In the genomic region with DNA sequence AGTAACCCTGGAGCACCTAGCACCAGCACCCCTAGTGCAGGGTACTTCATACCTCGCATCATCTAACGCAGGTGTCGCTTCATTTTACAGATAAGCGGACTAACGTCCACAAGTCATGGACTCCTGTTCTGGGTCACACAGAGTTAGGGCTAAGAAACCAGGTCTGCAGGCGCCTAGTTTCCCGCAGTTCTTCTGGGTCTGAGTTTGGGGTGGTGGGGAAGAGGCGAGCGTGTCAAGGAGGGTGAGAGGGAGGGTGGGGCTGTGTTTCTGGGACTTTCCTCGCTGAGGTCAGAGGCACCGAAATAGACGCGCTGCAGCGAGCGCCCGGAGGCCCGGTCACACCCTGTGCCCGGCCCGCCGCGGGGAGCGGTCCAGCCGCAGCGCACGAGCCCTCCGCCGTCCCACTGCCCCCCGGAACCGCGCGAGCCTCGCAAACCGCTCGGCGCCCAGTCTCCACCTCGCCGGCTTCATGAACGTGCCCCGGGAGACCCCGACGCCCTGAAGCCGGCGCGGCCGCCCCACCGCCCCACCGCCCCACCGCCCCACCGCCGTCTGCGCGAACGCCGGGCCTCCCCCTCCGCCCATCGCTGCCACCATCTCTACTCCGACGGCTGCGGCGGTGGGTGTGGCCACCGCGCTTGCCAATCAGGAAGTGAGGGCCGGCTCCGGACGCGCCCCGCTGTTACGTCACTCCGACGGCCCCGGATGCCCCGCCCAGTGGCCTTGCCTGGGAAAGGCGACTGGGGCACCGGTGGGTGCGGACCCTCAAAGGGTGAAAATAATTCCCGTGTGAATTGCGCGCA, we compare ENCODE assay signal across 8 cellular contexts. TPM values are rescaled to one million over a fixed set of nuclear protein-coding genes. Genes with fewer than 3 reads are reported as not detected.
DNase-seq lines count a peak whose midpoint lies in the region; TF ChIP-seq lines count a peak whose summit lies in the region.

No MANE protein-coding gene starts in this region.

- H3K9ac ChIP-seq in GM23248 (peak overlapping the region; percentile 86), Loucy (ENCODE audit: low read depth, low read length, poor library complexity, severe bottlenecking) (peak overlapping the region; percentile 88), SK-N-SH (no peak overlapping the region)

- peaks cover 32% of the 10 kb centered on the region for H3F3A ChIP-seq in GM23248 (ENCODE audit: insufficient read depth)
- no peaks in the 10 kb centered on the region for H3F3A ChIP-seq in Loucy (ENCODE audit: low read depth)
- H3F3A ChIP-seq in SK-N-SH (replicated peaks; ENCODE audit: insufficient read depth), result peaks cover 10% of the 10 kb centered on the region

- WGBS in GM23248 (ENCODE audit: low coverage in 1 of 2, low lambda C conversion rate in 2 of 2, missing lambda C conversion rate in 2 of 2), 2 experiments, result 7 to 17% methylated on average over 21 to 59 of the region's 78 CpGs
- 31% methylated on average over 25 of the region's 78 CpGs for WGBS in SK-N-SH (ENCODE audit: low lambda C conversion rate)
- WGBS in testis, 2 donors, result 3 to 21% methylated on average over 16 to 72 of the region's 78 CpGs

- H3K27me3 Mint-ChIP-seq in activated naive CD4-positive, alpha-beta T cell treated with anti-CD3 and anti-CD28 coated beads, Interleukin-2, amount 50 U/mL, for 24 hours, result no peaks in the 10 kb centered on the region

- no peaks in the 10 kb centered on the region for H3K9me3 Mint-ChIP-seq in activated naive CD4-positive, alpha-beta T cell treated with anti-CD3 and anti-CD28 coated beads, Interleukin-2, amount 50 U/mL, for 24 hours

- H3K4me3 ChIP-seq in GM23248 (peak overlapping the region; percentile 64), Loucy (ENCODE audit: low read length, poor library complexity, severe bottlenecking) (peak overlapping the region; percentile 80), SK-N-SH (ENCODE audit: low read depth in 2 of 2, low read length in 1 of 2) (peak overlapping the region; percentile 38 to 47; a peak in 3 of 4 replicates), osteoblast (ENCODE audit: insufficient read depth, low read length) (peak overlapping the region; percentile 66), testis (peak overlapping the region; percentile 74 to 75)

- no peak for TF ChIP-seq EP300 in SK-N-SH (IDR thresholded peaks at IDR 0.05; ENCODE audit: borderline replicate concordance in 1 of 2, low read depth in 1 of 2, low read length in 1 of 2)

- H3K4me1 ChIP-seq in GM23248 (ENCODE audit: insufficient read depth) (peaks cover 19% of the 10 kb centered on the region), Loucy (ENCODE audit: insufficient read depth, low read length, poor library complexity, severe bottlenecking) (peaks cover 50% of the 10 kb centered on the region), SK-N-SH (ENCODE audit: control insufficient read depth in 1 of 2, insufficient read depth in 2 of 2, low read depth in 1 of 2, low read length in 1 of 2) (peaks cover 6 to 12% of the 10 kb centered on the region in 2 experiments; a peak in 2 of 4 replicates), osteoblast (ENCODE audit: insufficient read depth, low read length) (peaks cover 24% of the 10 kb centered on the region), testis (peaks cover 30% of the 10 kb centered on the region)

- peaks cover 51% of the 10 kb centered on the region for H3K4me1 Mint-ChIP-seq in activated naive CD4-positive, alpha-beta T cell treated with anti-CD3 and anti-CD28 coated beads, Interleukin-2, amount 50 U/mL, for 24 hours

- peak overlapping the region; percentile 99 for H3K27ac ChIP-seq in GM23248
- no peak overlapping the region; a peak in 1 of 4 replicates for H3K27ac ChIP-seq in SK-N-SH (ENCODE audit: low read depth in 2 of 2, low read length in 1 of 2)
- peak overlapping the region; percentile 87 for H3K27ac ChIP-seq in osteoblast (ENCODE audit: low read depth, low read length)
- H3K27ac ChIP-seq in testis, result peak overlapping the region; percentile 83 to 97

- H4K20me1 ChIP-seq in GM23248 (ENCODE audit: insufficient read depth) (no peaks in the 10 kb centered on the region), Loucy (ENCODE audit: insufficient read depth, low read length, poor library complexity, severe bottlenecking) (no peaks in the 10 kb centered on the region), SK-N-SH (ENCODE audit: insufficient read depth) (no peaks in the 10 kb centered on the region), osteoblast (ENCODE audit: insufficient read depth, low read length) (no peaks in the 10 kb centered on the region)

- H3K27me3 ChIP-seq in GM23248 (replicated peaks; ENCODE audit: insufficient read depth) (no peaks in the 10 kb centered on the region), Loucy (ENCODE audit: insufficient read depth, low read length, poor library complexity, severe bottlenecking) (no peaks in the 10 kb centered on the region), SK-N-SH (ENCODE audit: insufficient read depth) (no peaks in the 10 kb centered on the region), osteoblast (ENCODE audit: insufficient read depth, low read length) (no peaks in the 10 kb centered on the region), testis (no peaks in the 10 kb centered on the region)

- no peaks in the 10 kb centered on the region for H3K36me3 ChIP-seq in GM23248 (ENCODE audit: low read depth)
- H3K36me3 ChIP-seq in Loucy (ENCODE audit: insufficient read depth, low read length), result no peaks in the 10 kb centered on the region
- no peaks in the 10 kb centered on the region for H3K36me3 ChIP-seq in SK-N-SH (replicated peaks in 1 of 2; ENCODE audit: control insufficient read depth in 1 of 2, insufficient read depth in 2 of 2, low read length in 1 of 2)
- H3K36me3 ChIP-seq in osteoblast (ENCODE audit: insufficient read depth, low read length), result no peaks in the 10 kb centered on the region
- H3K36me3 ChIP-seq in testis (ENCODE audit: low read depth, missing control alignments), result no peaks in the 10 kb centered on the region

- no peak for TF ChIP-seq POLR2A in testis (IDR thresholded peaks at IDR 0.05)

- in situ Hi-C loops in GM23248 (cut with MboI), result no loop called here

- DNase-seq in EL, result peak; percentile 86
- peak; percentile 94 for DNase-seq in GM23248
- DNase-seq in SK-N-SH, result peak; percentile 96
- DNase-seq in glomerular visceral epithelial cell (ENCODE audit: extremely low spot score), result peak; percentile 68
- DNase-seq in osteoblast (ENCODE audit: insufficient read length, low spot score, missing footprints), result peak; percentile 96
- peak; percentile 96 for DNase-seq in testis

- no peaks in the 10 kb centered on the region for H3K36me3 Mint-ChIP-seq in activated naive CD4-positive, alpha-beta T cell treated with anti-CD3 and anti-CD28 coated beads, Interleukin-2, amount 50 U/mL, for 24 hours

- POLR2A ChIA-PET in SK-N-SH (lab: Yijun Ruan, JAX), result no interaction called here

- no peak for TF ChIP-seq RAD21 in SK-N-SH (IDR thresholded peaks at IDR 0.05; ENCODE audit: low read length)

- H3K79me2 ChIP-seq in GM23248 (ENCODE audit: insufficient read depth) (no peaks in the 10 kb centered on the region), Loucy (ENCODE audit: insufficient read depth, low read length) (peaks cover 10% of the 10 kb centered on the region; the same call in 1 of the 2 replicates), SK-N-SH (ENCODE audit: insufficient read depth) (no peaks in the 10 kb centered on the region), osteoblast (ENCODE audit: insufficient read depth, low read length) (no peaks in the 10 kb centered on the region)

- H2AFZ ChIP-seq in GM23248, result peak overlapping the region; percentile 92
- no peak overlapping the region for H2AFZ ChIP-seq in Loucy (ENCODE audit: low read length)
- peak overlapping the region; percentile 75 for H2AFZ ChIP-seq in SK-N-SH (ENCODE audit: low read depth)
- H2AFZ ChIP-seq in osteoblast (ENCODE audit: low read length), result peak overlapping the region; percentile 97

- H3K9me2 ChIP-seq in GM23248 (ENCODE audit: insufficient read depth), result no peaks in the 10 kb centered on the region
- H3K9me2 ChIP-seq in Loucy (replicated peaks; ENCODE audit: low read depth, low read length), result no peaks in the 10 kb centered on the region
- no peaks in the 10 kb centered on the region for H3K9me2 ChIP-seq in SK-N-SH

- CTCF ChIA-PET in SK-N-SH (lab: Yijun Ruan, JAX), result interaction anchor here (1.2 to 18.4 kb wide), 6 partner anchors 10 to 268 kb away, joined by 3 to 526 read pairs (median 8); a partner anchor contains a TSS

- intact Hi-C loops in testis (cut with DNase I; ENCODE audit: low total_unique reads), result loop anchor here (10.0 kb wide), 1 partner anchor 45 kb away; no protein-coding TSS in a partner anchor

- H3K9me3 ChIP-seq in GM23248 (ENCODE audit: low read depth) (no peaks in the 10 kb centered on the region), Loucy (ENCODE audit: insufficient read depth, low read depth, low read length) (no peaks in the 10 kb centered on the region), SK-N-SH (no peaks in the 10 kb centered on the region), osteoblast (ENCODE audit: low read depth, low read length) (no peaks in the 10 kb centered on the region), testis (no peaks in the 10 kb centered on the region)

- peak overlapping the region; percentile 95 for H3K4me3 Mint-ChIP-seq in activated naive CD4-positive, alpha-beta T cell treated with anti-CD3 and anti-CD28 coated beads, Interleukin-2, amount 50 U/mL, for 24 hours

- no peak for TF ChIP-seq CTCF in Loucy (conservative IDR thresholded peaks at IDR 0.05; ENCODE audit: low read length)
- no peak for TF ChIP-seq CTCF in SK-N-SH (IDR thresholded peaks at IDR 0.05)
- TF ChIP-seq CTCF in osteoblast (IDR thresholded peaks at IDR 0.05; ENCODE audit: extremely low read depth, low read depth, low read length), result no peak
- TF ChIP-seq CTCF in testis (IDR thresholded peaks at IDR 0.05), result no peak

- H3K4me2 ChIP-seq in GM23248 (ENCODE audit: unreplicated experiment) (peak overlapping the region; percentile 83), Loucy (ENCODE audit: low read depth, low read length, poor library complexity, severe bottlenecking) (peak overlapping the region; percentile 80), SK-N-SH (peak overlapping the region; percentile 50; the same call in 1 of the 2 replicates), osteoblast (ENCODE audit: insufficient read depth, low read length) (peak overlapping the region; percentile 85)

- peak overlapping the region; percentile 95 for H3K27ac Mint-ChIP-seq in activated naive CD4-positive, alpha-beta T cell treated with anti-CD3 and anti-CD28 coated beads, Interleukin-2, amount 50 U/mL, for 24 hours

RNA-seq across cellular contexts. Expression of a gene that starts 12.3 kb away (rescaled TPM):
- 31.9 and 32.1 TPM in 2 replicates for total RNA-seq in GM23248 (2014; rRNA removed; shearing (Covaris generic))
- 50.2 and 53.5 TPM in 2 replicates for polyA plus RNA-seq in GM23248 (2016; fragmentation: Nextera tagmentation; extraction: Ambion mirVana)
- 29.0 and 35.6 TPM in 2 replicates for polyA plus RNA-seq in SK-N-SH (2012; rRNA removed)
- polyA plus RNA-seq in SK-N-SH (2012; cell fraction: cytosol; rRNA removed), result 19.6 and 33.1 TPM in 2 replicates
- 13.8 and 14.8 TPM in 2 replicates for polyA plus RNA-seq in SK-N-SH (2012; cell fraction: nucleus; rRNA removed)
- total RNA-seq in osteoblast, result 101 and 497 TPM in 2 replicates
- 100 to 1,000 TPM; 120 to 288 TPM for total RNA-seq in testis
- 88.9 TPM for polyA plus RNA-seq in testis (ENCODE audit: insufficient read depth, low read depth, low replicate concordance)

RNA-seq across cellular contexts. Expression of a gene that starts 24.7 kb away (rescaled TPM):
- not detected in 2 replicates for total RNA-seq in GM23248 (2014; rRNA removed; shearing (Covaris generic))
- polyA plus RNA-seq in GM23248 (2016; fragmentation: Nextera tagmentation; extraction: Ambion mirVana), result not detected in 2 replicates
- polyA plus RNA-seq in SK-N-SH (2012; rRNA removed), result not detected in 2 replicates
- polyA plus RNA-seq in SK-N-SH (2012; cell fraction: cytosol; rRNA removed), result not detected in 2 replicates
- polyA plus RNA-seq in SK-N-SH (2012; cell fraction: nucleus; rRNA removed), result 0.01 TPM in 1 of 2 replicates, not detected in the other
- total RNA-seq in osteoblast, result 0.29 and 0.36 TPM in 2 replicates
- total RNA-seq in testis, result 10 to 100 TPM in 1 of 2 donors, 1 to 10 TPM in 1; 10.0 to 10.2 TPM
- polyA plus RNA-seq in testis (ENCODE audit: insufficient read depth, low read depth, low replicate concordance), result 5.2 TPM

RNA-seq across cellular contexts. Expression of a gene that starts 55.8 kb away (rescaled TPM):
- 5.3 and 5.8 TPM in 2 replicates for total RNA-seq in GM23248 (2014; rRNA removed; shearing (Covaris generic))
- 3.9 and 4.5 TPM in 2 replicates for polyA plus RNA-seq in GM23248 (2016; fragmentation: Nextera tagmentation; extraction: Ambion mirVana)
- 3.1 and 8.5 TPM in 2 replicates for polyA plus RNA-seq in SK-N-SH (2012; rRNA removed)
- 3.2 and 4.4 TPM in 2 replicates for polyA plus RNA-seq in SK-N-SH (2012; cell fraction: cytosol; rRNA removed)
- 19.2 and 28.1 TPM in 2 replicates for polyA plus RNA-seq in SK-N-SH (2012; cell fraction: nucleus; rRNA removed)
- total RNA-seq in osteoblast, result 11.2 and 13.3 TPM in 2 replicates
- 10 to 100 TPM; 73.7 to 86.8 TPM for total RNA-seq in testis
- polyA plus RNA-seq in testis (ENCODE audit: insufficient read depth, low read depth, low replicate concordance), result 32.5 TPM

Comparison
In these comparisons a context has a peak if more than half of its experiments do, and no peak if none do; other contexts are left out.
1. H3K27ac ChIP-seq: peak in GM23248 (single experiment), osteoblast (single experiment) and testis (2 of 2); none in SK-N-SH (0 of 2).
2. Peak in every context shown above with its lines, with median percentiles within 50 percentile points of each other: DNase-seq, H3K4me2 ChIP-seq and H3K4me3 ChIP-seq.